Comparison of ENCODE assay signal across 1 cellular context in the genomic region with DNA sequence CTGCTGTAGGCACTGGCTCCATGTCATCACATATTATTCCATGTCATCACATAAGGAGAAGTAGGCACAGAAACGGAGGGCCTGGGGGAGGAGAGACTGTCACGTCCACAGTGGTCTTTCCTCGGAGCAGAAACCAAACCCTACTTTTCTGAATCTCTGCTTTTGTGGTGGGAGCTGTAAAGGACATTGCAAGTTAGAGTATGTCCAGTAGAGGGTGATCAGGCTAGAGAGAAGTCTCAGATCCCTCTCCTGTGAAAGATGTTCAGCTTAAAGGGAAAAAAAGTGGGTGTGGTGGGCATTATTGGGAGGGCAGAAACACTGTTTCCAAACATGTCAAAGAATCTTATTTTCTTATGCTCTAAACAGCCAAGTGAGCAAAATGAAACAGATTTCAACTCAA.
TF ChIP-seq lines count a peak whose summit lies in the region.

No MANE protein-coding gene starts in this region.

TF ChIP-seq in HepG2, 621 proteins besides CTCF, POLR2A, EP300 and RAD21:
- TF ChIP-seq, protein P1, sequence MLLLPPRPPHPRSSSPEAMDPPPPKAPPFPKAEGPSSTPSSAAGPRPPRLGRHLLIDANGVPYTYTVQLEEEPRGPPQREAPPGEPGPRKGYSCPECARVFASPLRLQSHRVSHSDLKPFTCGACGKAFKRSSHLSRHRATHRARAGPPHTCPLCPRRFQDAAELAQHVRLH (CRISPR knock-in tag; IDR thresholded peaks at IDR 0.05; ENCODE audit: borderline replicate concordance, low read depth) = no peak
- TF ChIP-seq ZNF251 (CRISPR knock-in tag; IDR thresholded peaks at IDR 0.05) = no peak
- peak; percentile 53; the same call in 1 of the 2 replicates for TF ChIP-seq ZNF644 (CRISPR knock-in tag; IDR thresholded peaks at IDR 0.05; ENCODE audit: low read depth)
TF ChIP-seq in HepG2: peak in this region for 1.
